Comparison of ENCODE assay signal across 16 cellular contexts in genomic region chr2:191910518-191910917, GRCh38.
A peak's percentile ranks its signal among the peaks of the same experiment; 100 is the strongest.
DNase-seq lines count a peak whose midpoint lies in the region; ATAC-seq and TF ChIP-seq lines count a peak whose summit lies in the region.
"Had no signal": no experiment of that assay in that cellular context is flagged by ENCODE, and none has a peak within 500 bp of the region (broad histone marks: within the 10 kb centered on the region; RNA-seq: fewer than 3 reads in every experiment).

No MANE protein-coding gene starts in this region.

- no peaks in the 10 kb centered on the region for H3K36me3 Mint-ChIP-seq in activated naive CD8-positive, alpha-beta T cell treated with anti-CD3 and anti-CD28 coated beads, Interleukin-2, amount 50 U/mL, for 24 hours (ENCODE audit: low read depth)
- no peaks in the 10 kb centered on the region for H3K36me3 Mint-ChIP-seq in naive thymus-derived CD8-positive, alpha-beta T cell

- no peak overlapping the region for H3K27ac ChIP-seq in vagina
- H3K27ac ChIP-seq: KMS-11, RWPE1, tibial artery had no signal

- no peaks in the 10 kb centered on the region for H3K27me3 ChIP-seq in vagina
- H3K27me3 ChIP-seq: tibial artery had no signal

- no peaks in the 10 kb centered on the region for H3K36me3 ChIP-seq in vagina
- H3K36me3 ChIP-seq: tibial artery had no signal

- H3K27me3 Mint-ChIP-seq in activated naive CD8-positive, alpha-beta T cell treated with anti-CD3 and anti-CD28 coated beads, Interleukin-2, amount 50 U/mL, for 24 hours: peaks cover 5% of the 10 kb centered on the region
- H3K27me3 Mint-ChIP-seq in naive thymus-derived CD8-positive, alpha-beta T cell: peaks cover 0 to 15% (median 5%) of the 10 kb centered on the region in 5 donors

- peak; percentile 97 for ATAC-seq in activated naive CD8-positive, alpha-beta T cell treated with anti-CD3 and anti-CD28 coated beads, Interleukin-2, amount 50 U/mL, for 24 hours
- no peak for ATAC-seq in naive thymus-derived CD8-positive, alpha-beta T cell

- POLR2A ChIA-PET in naive thymus-derived CD8-positive, alpha-beta T cell (lab: Charles Lee): no interaction called here

- no peaks in the 10 kb centered on the region for H3K9me3 ChIP-seq in vagina
- H3K9me3 ChIP-seq: tibial artery had no signal

- H3K9me3 Mint-ChIP-seq in activated naive CD8-positive, alpha-beta T cell treated with anti-CD3 and anti-CD28 coated beads, Interleukin-2, amount 50 U/mL, for 24 hours: peaks cover 4% of the 10 kb centered on the region
- no peaks in the 10 kb centered on the region for H3K9me3 Mint-ChIP-seq in naive thymus-derived CD8-positive, alpha-beta T cell

- peak overlapping the region; percentile 36 for H3K4me3 Mint-ChIP-seq in activated naive CD8-positive, alpha-beta T cell treated with anti-CD3 and anti-CD28 coated beads, Interleukin-2, amount 50 U/mL, for 24 hours
- no peak overlapping the region for H3K4me3 Mint-ChIP-seq in naive thymus-derived CD8-positive, alpha-beta T cell

- TF ChIP-seq CTCF in vagina (IDR thresholded peaks at IDR 0.05): no peak

- intact Hi-C loops in vagina (cut with DNase I): no loop called here

- no peak for TF ChIP-seq POLR2A in vagina (IDR thresholded peaks at IDR 0.05)

- no peaks in the 10 kb centered on the region for H3K4me1 ChIP-seq in vagina
- H3K4me1 ChIP-seq: tibial artery had no signal

- peak overlapping the region; percentile 44 for H3K27ac Mint-ChIP-seq in activated naive CD8-positive, alpha-beta T cell treated with anti-CD3 and anti-CD28 coated beads, Interleukin-2, amount 50 U/mL, for 24 hours
- no peak overlapping the region for H3K27ac Mint-ChIP-seq in naive thymus-derived CD8-positive, alpha-beta T cell

- no peak overlapping the region for H3K4me3 ChIP-seq in vagina
- H3K4me3 ChIP-seq: tibial artery had no signal

- DNase-seq in AG08395 (ENCODE audit: low spot score): peak; percentile 31
- peak; percentile 74 for DNase-seq in HS-5 (ENCODE audit: low read depth)
- DNase-seq in activated naive CD8-positive, alpha-beta T cell treated with anti-CD3 and anti-CD28 coated beads, Interleukin-2, amount 50 U/mL, for 24 hours: no peak
- peak; percentile 45 for DNase-seq in foreskin melanocyte
- DNase-seq in vagina (ENCODE audit: extremely low spot score in 2 of 2): no peak
- no peak for DNase-seq in naive thymus-derived CD8-positive, alpha-beta T cell
- DNase-seq in SK-N-DZ (ENCODE audit: low spot score): no peak
- DNase-seq in mucosa of gallbladder (ENCODE audit: low spot score): no peak
- DNase-seq: activated CD4-positive, CD25-positive, alpha-beta regulatory T cell treated with anti-CD3 and anti-CD28 coated beads, Interleukin-2, amount 50 U/mL, for 72 hours; activated gamma-delta T cell treated with Interleukin-2 at 50 U/mL for 16 hours; C1 segment of cervical spinal cord; H7; hippocampal formation; tibial artery had no signal

- peaks cover 18% of the 10 kb centered on the region for H3K4me1 Mint-ChIP-seq in activated naive CD8-positive, alpha-beta T cell treated with anti-CD3 and anti-CD28 coated beads, Interleukin-2, amount 50 U/mL, for 24 hours
- H3K4me1 Mint-ChIP-seq in naive thymus-derived CD8-positive, alpha-beta T cell: no peaks in the 10 kb centered on the region

Comparison
In these comparisons a context has a peak if more than half of its experiments do, and no peak if none do; other contexts are left out.
1. DNase-seq: peak in AG08395 (single experiment), HS-5 (single experiment) and foreskin melanocyte (single experiment); none in activated naive CD8-positive, alpha-beta T cell treated with anti-CD3 and anti-CD28 coated beads, Interleukin-2, amount 50 U/mL, for 24 hours (single experiment), vagina (0 of 2), naive thymus-derived CD8-positive, alpha-beta T cell (0 of 10), SK-N-DZ (single experiment) and mucosa of gallbladder (single experiment).